In genomic region chr1:91876040-91876470, GRCh38 we compare ENCODE assay signal across 10 cellular contexts. TPM values are rescaled to one million over a fixed set of nuclear protein-coding genes. Genes with fewer than 3 reads are reported as not detected.
DNase-seq lines count a peak whose midpoint lies in the region; ATAC-seq and TF ChIP-seq lines count a peak whose summit lies in the region.
"Had no signal": no experiment of that assay in that cellular context is flagged by ENCODE, and none has a peak within 500 bp of the region (broad histone marks: within the 10 kb centered on the region; RNA-seq: fewer than 3 reads in every experiment).

No MANE protein-coding gene starts in this region.

- peaks cover 12% of the 10 kb centered on the region for H3K4me1 ChIP-seq in mammary epithelial cell (ENCODE audit: insufficient read depth, low read length)

- CTCF ChIA-PET in mammary epithelial cell (lab: Charles Lee; ENCODE audit: low non-redundant PET): no interaction called here

- TF ChIP-seq CTCF in mammary epithelial cell (conservative IDR thresholded peaks at IDR 0.05 in 1 of 2, IDR thresholded peaks at IDR 0.05 in 1 of 2; ENCODE audit: extremely low read depth in 1 of 2, insufficient read depth in 1 of 2, low read depth in 1 of 2, low read length in 2 of 2): no peak

- H2AFZ ChIP-seq in mammary epithelial cell (ENCODE audit: low read depth, low read length): no peak overlapping the region

- WGBS in mammary epithelial cell (ENCODE audit: low coverage, missing lambda C conversion rate): 90% methylated on average over 2 of the region's 5 CpGs

- H3K9me3 ChIP-seq in mammary epithelial cell (replicated peaks; ENCODE audit: insufficient read depth, low read length): no peaks in the 10 kb centered on the region

- no peak overlapping the region for H3K4me2 ChIP-seq in mammary epithelial cell (ENCODE audit: insufficient read depth, low read depth, low read length)

- H3K27me3 Mint-ChIP-seq in activated CD4-positive, alpha-beta T cell treated with anti-CD3 and anti-CD28 coated beads, Interleukin-2, amount 10 ng/mL, durations not matched to agents 24 days and 14 days: peaks cover 12% of the 10 kb centered on the region

- peaks cover 3% of the 10 kb centered on the region for H3K36me3 Mint-ChIP-seq in activated CD4-positive, alpha-beta T cell treated with anti-CD3 and anti-CD28 coated beads, Interleukin-2, amount 10 ng/mL, durations not matched to agents 24 days and 14 days (ENCODE audit: low read depth)

- intact Hi-C loops in activated CD4-positive, alpha-beta T cell treated with anti-CD3 and anti-CD28 coated beads, Interleukin-2, amount 10 ng/mL, durations not matched to agents 24 days and 14 days (cut with micrococcal nuclease): loop anchor here (2.0 kb wide), 2 partner anchors 203 to 353 kb away; no protein-coding TSS in a partner anchor
- intact Hi-C loops in mammary epithelial cell (cut with micrococcal nuclease): no loop called here

- H3K27me3 ChIP-seq in mammary epithelial cell (ENCODE audit: insufficient read depth, low read length): peaks cover 29% of the 10 kb centered on the region

- H3K9me3 Mint-ChIP-seq in activated CD4-positive, alpha-beta T cell treated with anti-CD3 and anti-CD28 coated beads, Interleukin-2, amount 10 ng/mL, durations not matched to agents 24 days and 14 days: no peaks in the 10 kb centered on the region
- H3K9me3 Mint-ChIP-seq: H9 had no signal

- H3K9ac ChIP-seq in mammary epithelial cell (ENCODE audit: insufficient read depth, low read length): no peak overlapping the region

- H3K4me3 ChIP-seq in mammary epithelial cell (replicated peaks in 1 of 3; ENCODE audit: insufficient read depth in 1 of 3, low read depth in 2 of 3, low read length in 3 of 3): no peak overlapping the region

- BruUV-seq in mammary epithelial cell (replicated peaks; lab: Mats Ljungman, UMichigan): no TSS peak

- dilution Hi-C loops in mammary epithelial cell (cut with HindIII; ENCODE audit: low sequenced_read_pairs): no loop called here

- peaks cover 58% of the 10 kb centered on the region for H3K4me1 Mint-ChIP-seq in activated CD4-positive, alpha-beta T cell treated with anti-CD3 and anti-CD28 coated beads, Interleukin-2, amount 10 ng/mL, durations not matched to agents 24 days and 14 days

- no peak overlapping the region for H3K27ac ChIP-seq in mammary epithelial cell (ENCODE audit: insufficient read depth, low read depth, low read length)

- peak overlapping the region; percentile 13 for H3K27ac Mint-ChIP-seq in activated CD4-positive, alpha-beta T cell treated with anti-CD3 and anti-CD28 coated beads, Interleukin-2, amount 10 ng/mL, durations not matched to agents 24 days and 14 days
- H3K27ac Mint-ChIP-seq: H9 had no signal

- H4K20me1 ChIP-seq in mammary epithelial cell (ENCODE audit: insufficient read depth, low read length): no peaks in the 10 kb centered on the region

- H3K79me2 ChIP-seq in mammary epithelial cell (ENCODE audit: insufficient read depth, low read length): no peaks in the 10 kb centered on the region

- DNase-seq in activated CD4-positive, alpha-beta T cell treated with anti-CD3 and anti-CD28 coated beads, Interleukin-2, amount 10 ng/mL, durations not matched to agents 24 days and 14 days: no peak
- DNase-seq in stimulated activated CD4-positive, alpha-beta T cell treated with anti-CD3 and anti-CD28 coated beads, Interleukin-4, amount 100 ng/mL, for 48 hours (ENCODE audit: low read depth in 2 of 2): peak; percentile 21 to 44
- DNase-seq in NCI-H526 treated with DMSO at 0.1 percent for 48 hours (lab: John Stamatoyannopoulos, UW) (no peak), dermis blood vessel endothelial cell (no peak), NCI-H1694 treated with DMSO at 0.1 percent for 48 hours (lab: John Stamatoyannopoulos, UW) (no peak), mammary epithelial cell (no peak)
- DNase-seq: H9, PC-3 had no signal

- in situ Hi-C loops in mammary epithelial cell (cut with MboI; ENCODE audit: low sequenced_read_pairs in 2 of 2): loop anchor here in 1 of 2 donors (10.0 kb wide), 1 partner anchor 51 kb away; no protein-coding TSS in a partner anchor

- H3K4me3 Mint-ChIP-seq in activated CD4-positive, alpha-beta T cell treated with anti-CD3 and anti-CD28 coated beads, Interleukin-2, amount 10 ng/mL, durations not matched to agents 24 days and 14 days: peak overlapping the region; percentile 44
- H3K4me3 Mint-ChIP-seq: H9 had no signal

- no peaks in the 10 kb centered on the region for H3K36me3 ChIP-seq in mammary epithelial cell (ENCODE audit: insufficient read depth, low read length)

- ATAC-seq in GM19025 (IDR thresholded peaks at IDR 0.05; ENCODE audit: low read depth, unreplicated experiment) (peak; percentile 79), HG02610 (IDR thresholded peaks at IDR 0.05; ENCODE audit: unreplicated experiment) (peak; percentile 88)
- ATAC-seq: PC-3 had no signal

RNA-seq across cellular contexts. Expression of gene TGFBR3, which starts 9.9 kb away (rescaled TPM):
- total RNA-seq in activated CD4-positive, alpha-beta T cell treated with anti-CD3 and anti-CD28 coated beads, Interleukin-2, amount 10 ng/mL, durations not matched to agents 24 days and 14 days: 5.3 and 7.4 TPM in 2 replicates
- 23.6 and 33.2 TPM in 2 replicates for total RNA-seq in dermis blood vessel endothelial cell
- under 1 TPM; 0.61 to 0.67 TPM for total RNA-seq in mammary epithelial cell
- 0.09 TPM for polyA plus RNA-seq in mammary epithelial cell
- polyA minus RNA-seq in mammary epithelial cell: 0.05 TPM

Comparison
In these comparisons a context has a peak if more than half of its experiments do, and no peak if none do; other contexts are left out.
1. DNase-seq: peak in stimulated activated CD4-positive, alpha-beta T cell treated with anti-CD3 and anti-CD28 coated beads, Interleukin-4, amount 100 ng/mL, for 48 hours (2 of 2); none in activated CD4-positive, alpha-beta T cell treated with anti-CD3 and anti-CD28 coated beads, Interleukin-2, amount 10 ng/mL, durations not matched to agents 24 days and 14 days (single experiment), NCI-H526 treated with DMSO at 0.1 percent for 48 hours (single experiment), dermis blood vessel endothelial cell (single experiment), NCI-H1694 treated with DMSO at 0.1 percent for 48 hours (single experiment) and mammary epithelial cell (single experiment).